In the genomic region with DNA sequence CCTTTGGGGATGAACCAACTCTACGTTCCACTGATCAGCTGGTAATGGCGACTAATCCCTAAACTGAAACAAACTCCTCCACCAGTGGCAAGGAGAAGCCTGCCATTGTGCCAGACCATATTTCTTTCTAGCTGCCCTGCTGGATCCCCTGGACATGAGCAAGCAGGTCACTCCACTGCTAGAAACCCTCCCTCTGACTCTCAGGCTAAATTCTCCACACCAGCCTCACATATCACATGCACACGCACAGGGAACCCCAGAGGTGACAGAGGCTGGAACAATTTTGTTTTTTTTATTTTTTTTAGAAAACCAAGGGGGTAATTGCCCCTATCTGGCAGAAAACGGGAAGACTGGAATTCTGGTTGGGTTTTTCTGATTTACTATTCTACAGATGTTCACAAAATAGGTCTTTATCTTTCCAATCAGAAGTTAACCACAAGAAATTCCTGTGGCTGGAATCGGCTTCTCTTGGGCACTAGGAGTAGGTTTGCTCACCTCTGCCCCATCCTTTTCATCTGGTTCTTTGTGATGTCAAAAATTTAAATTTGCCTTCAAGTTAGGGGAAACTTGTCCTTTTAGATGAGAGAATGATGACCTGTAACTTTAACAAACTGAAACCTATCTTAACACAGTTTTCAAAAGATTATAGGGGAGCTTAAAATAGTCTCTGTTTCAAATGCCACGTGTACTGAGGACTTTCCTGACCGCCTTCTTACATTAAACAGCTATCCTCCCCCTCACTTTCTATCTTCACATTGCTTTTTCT, we compare ENCODE assay signal across 13 cellular contexts.
DNase-seq lines count a peak whose midpoint lies in the region; ATAC-seq, FAIRE-seq and TF ChIP-seq lines count a peak whose summit lies in the region.
"Had no signal": no experiment of that assay in that cellular context is flagged by ENCODE, and none has a peak within 500 bp of the region (broad histone marks: within the 10 kb centered on the region; RNA-seq: fewer than 3 reads in every experiment).

No MANE protein-coding gene starts in this region.

- H3K27ac Mint-ChIP-seq in activated naive CD4-positive, alpha-beta T cell treated with anti-CD3 and anti-CD28 coated beads for 36 hours = peak overlapping the region; percentile 10
- H3K27ac Mint-ChIP-seq in stimulated activated naive B cell treated with anti-CD40 and anti-IgM and Interleukin-4, amounts not matched to agents 10 μg/mL and 1 μg/mL and 100 μg/mL, for 72 hours = no peak overlapping the region
- H3K27ac Mint-ChIP-seq: endodermal cell, nephron had no signal

- H3K79me2 ChIP-seq in K562 (ENCODE audit: control insufficient read depth, insufficient read depth, low read length) = no peaks in the 10 kb centered on the region

- intact Hi-C loops in activated naive CD4-positive, alpha-beta T cell treated with anti-CD3 and anti-CD28 coated beads for 36 hours (cut with micrococcal nuclease) = no loop called here
- intact Hi-C loops in K562 (cut with micrococcal nuclease) = no loop called here

- no peak overlapping the region for H2AFZ ChIP-seq in K562 (ENCODE audit: low read depth, low read length)

- in situ Hi-C loops in K562 (cut with MboI) = no loop called here

- no peak overlapping the region for H3K4me2 ChIP-seq in K562 (ENCODE audit: insufficient read depth, low read length)
- H3K4me2 ChIP-seq: A549 had no signal

- H3K27me3 Mint-ChIP-seq in activated naive CD4-positive, alpha-beta T cell treated with anti-CD3 and anti-CD28 coated beads for 36 hours (ENCODE audit: low read depth) = no peaks in the 10 kb centered on the region
- no peaks in the 10 kb centered on the region for H3K27me3 Mint-ChIP-seq in stimulated activated naive B cell treated with anti-CD40 and anti-IgM and Interleukin-4, amounts not matched to agents 10 μg/mL and 1 μg/mL and 100 μg/mL, for 72 hours

- H3K9me3 ChIP-seq in K562 (replicated peaks; ENCODE audit: control insufficient read depth, insufficient read depth, low read depth, low read length) = no peaks in the 10 kb centered on the region
- H3K9me3 ChIP-seq in gastroesophageal sphincter = peaks cover 0 to 10% (median 0%) of the 10 kb centered on the region in 3 donors
- H3K9me3 ChIP-seq: A549 had no signal

- peaks cover 14% of the 10 kb centered on the region for H3K36me3 Mint-ChIP-seq in activated naive CD4-positive, alpha-beta T cell treated with anti-CD3 and anti-CD28 coated beads for 36 hours (ENCODE audit: low read depth)
- peaks cover 26 to 39% of the 10 kb centered on the region in 2 donors for H3K36me3 Mint-ChIP-seq in stimulated activated naive B cell treated with anti-CD40 and anti-IgM and Interleukin-4, amounts not matched to agents 10 μg/mL and 1 μg/mL and 100 μg/mL, for 72 hours

- no peak for DNase-seq in activated naive CD4-positive, alpha-beta T cell treated with anti-CD3 and anti-CD28 coated beads for 36 hours
- DNase-seq in activated naive CD4-positive, alpha-beta T cell treated with Interleukin-2 at 50 U/mL for 16 hours = no peak
- DNase-seq in K562 (ENCODE audit: extremely low read depth in 1 of 4, low spot score in 3 of 4) = no peak
- DNase-seq in stimulated activated naive B cell treated with anti-CD40 and anti-IgM and Interleukin-4, amounts not matched to agents 10 μg/mL and 1 μg/mL and 100 μg/mL, for 72 hours = no peak
- DNase-seq in activated CD4-positive, CD25-positive, alpha-beta regulatory T cell (lab: John Stamatoyannopoulos, UW) = no peak
- DNase-seq: activated gamma-delta T cell, endodermal cell, NCI-H1092 treated with DMSO at 0.1 percent for 48 hours had no signal

- no peak for TF ChIP-seq CTCF in K562 (IDR thresholded peaks at IDR 0.05 in 2 of 3, conservative IDR thresholded peaks at IDR 0.05 in 1 of 3; ENCODE audit: insufficient read depth in 2 of 3, low read depth in 1 of 3, low read length in 3 of 3)
- no peak for TF ChIP-seq CTCF in gastroesophageal sphincter (IDR thresholded peaks at IDR 0.05)

- no TSS peak for BruUV-seq in K562 (replicated peaks; lab: Mats Ljungman, UMichigan)

- WGBS in K562 (ENCODE audit: insufficient coverage, low coverage, missing lambda C conversion rate) = under 1% methylated on average over 7 of the region's 7 CpGs
- 56 to 59% methylated on average over 6 of the region's 7 CpGs for WGBS in gastroesophageal sphincter (ENCODE audit: low coverage in 1 of 2), 2 donors

- peaks cover 17% of the 10 kb centered on the region for H3K4me1 Mint-ChIP-seq in activated naive CD4-positive, alpha-beta T cell treated with anti-CD3 and anti-CD28 coated beads for 36 hours (ENCODE audit: low read depth)
- peaks cover 15 to 28% of the 10 kb centered on the region in 2 donors for H3K4me1 Mint-ChIP-seq in stimulated activated naive B cell treated with anti-CD40 and anti-IgM and Interleukin-4, amounts not matched to agents 10 μg/mL and 1 μg/mL and 100 μg/mL, for 72 hours
- H3K4me1 Mint-ChIP-seq: endodermal cell had no signal

- peaks cover 4% of the 10 kb centered on the region for H3K9me3 Mint-ChIP-seq in activated naive CD4-positive, alpha-beta T cell treated with anti-CD3 and anti-CD28 coated beads for 36 hours
- H3K9me3 Mint-ChIP-seq in stimulated activated naive B cell treated with anti-CD40 and anti-IgM and Interleukin-4, amounts not matched to agents 10 μg/mL and 1 μg/mL and 100 μg/mL, for 72 hours = peaks cover 0 to 2% of the 10 kb centered on the region in 2 donors

- no peaks in the 10 kb centered on the region for H4K20me1 ChIP-seq in K562 (replicated peaks; ENCODE audit: control insufficient read depth, insufficient read depth, low read length)

- H3K9ac ChIP-seq in K562 (ENCODE audit: insufficient read depth in 1 of 2, low read depth in 2 of 2, low read length in 2 of 2) = no peak overlapping the region

- H3K4me1 ChIP-seq in K562 (replicated peaks in 1 of 2; ENCODE audit: control insufficient read depth in 2 of 2, insufficient read depth in 2 of 2, low read length in 2 of 2) (no peaks in the 10 kb centered on the region), gastroesophageal sphincter (peaks cover 0 to 13% (median 0%) of the 10 kb centered on the region in 3 donors)
- H3K4me1 ChIP-seq: A549 had no signal

- no peak overlapping the region for H3K4me3 Mint-ChIP-seq in activated naive CD4-positive, alpha-beta T cell treated with anti-CD3 and anti-CD28 coated beads for 36 hours
- H3K4me3 Mint-ChIP-seq in stimulated activated naive B cell treated with anti-CD40 and anti-IgM and Interleukin-4, amounts not matched to agents 10 μg/mL and 1 μg/mL and 100 μg/mL, for 72 hours = no peak overlapping the region
- H3K4me3 Mint-ChIP-seq: endodermal cell, nephron had no signal

- TF ChIP-seq RAD21 in K562 (CRISPR knock-in tag; conservative IDR thresholded peaks at IDR 0.05 in 1 of 2, IDR thresholded peaks at IDR 0.05 in 1 of 2) = no peak

- H3K27me3 ChIP-seq in K562 (ENCODE audit: control insufficient read depth in 2 of 2, insufficient read depth in 2 of 2, low read length in 2 of 2) (peaks cover 12 to 23% of the 10 kb centered on the region in 2 experiments; a peak in 4 of 5 replicates), gastroesophageal sphincter (no peaks in the 10 kb centered on the region)

- no peak for TF ChIP-seq EP300 in K562 (IDR thresholded peaks at IDR 0.05; ENCODE audit: low read length)
- TF ChIP-seq EP300 in gastroesophageal sphincter (IDR thresholded peaks at IDR 0.05) = no peak

- TF ChIP-seq POLR2A in K562 (conservative IDR thresholded peaks at IDR 0.05) (no peak), gastroesophageal sphincter (IDR thresholded peaks at IDR 0.05) (no peak)

- POLR2A ChIA-PET in K562 (lab: Yijun Ruan, JAX) = interaction anchor here (0.7 to 1.6 kb wide), 3 partner anchors 10 to 572 kb away, joined by 3 to 4 read pairs (median 3); no protein-coding TSS in a partner anchor

- FAIRE-seq in K562 (lab: Jason Lieb, UNC) = peak; percentile 52
- FAIRE-seq: A549 had no signal

- no peaks in the 10 kb centered on the region for H3K36me3 ChIP-seq in K562 (ENCODE audit: control insufficient read depth, insufficient read depth, low read length)
- H3K36me3 ChIP-seq in gastroesophageal sphincter = peaks cover 5 to 45% of the 10 kb centered on the region in 2 donors

- no peak overlapping the region for H3K4me3 ChIP-seq in K562
- no peak overlapping the region for H3K4me3 ChIP-seq in gastroesophageal sphincter
- H3K4me3 ChIP-seq: A549 had no signal

- H3K9me1 ChIP-seq in K562 (ENCODE audit: control insufficient read depth, insufficient read depth, low read length) = no peaks in the 10 kb centered on the region

- H3K27ac ChIP-seq in K562 (ENCODE audit: extremely low read depth, low read depth, low read length) (no peak overlapping the region), gastroesophageal sphincter (no peak overlapping the region)
- H3K27ac ChIP-seq: A549 had no signal

- ATAC-seq in HG03520 (IDR thresholded peaks at IDR 0.05; ENCODE audit: unreplicated experiment) (peak; percentile 55), K562 (no peak; the same call in 2 of the 3 replicates), GM19463 (IDR thresholded peaks at IDR 0.05; ENCODE audit: unreplicated experiment) (no peak), gastroesophageal sphincter (no peak)
- peak; percentile 60 to 75 for ATAC-seq in stimulated activated naive B cell treated with anti-CD40 and anti-IgM and Interleukin-4, amounts not matched to agents 10 μg/mL and 1 μg/mL and 100 μg/mL, for 72 hours (replicated peaks)
- ATAC-seq: A549 had no signal

- CTCF ChIA-PET in activated naive CD4-positive, alpha-beta T cell treated with anti-CD3 and anti-CD28 coated beads for 36 hours (lab: Charles Lee) = no interaction called here
- CTCF ChIA-PET in K562 (lab: Yijun Ruan, JAX; ENCODE audit: low intra/inter-chr PET ratio) = no interaction called here

TF ChIP-seq in K562, 482 proteins besides CTCF, POLR2A, EP300 and RAD21 (continues in another document):
- TF ChIP-seq, protein P1, sequence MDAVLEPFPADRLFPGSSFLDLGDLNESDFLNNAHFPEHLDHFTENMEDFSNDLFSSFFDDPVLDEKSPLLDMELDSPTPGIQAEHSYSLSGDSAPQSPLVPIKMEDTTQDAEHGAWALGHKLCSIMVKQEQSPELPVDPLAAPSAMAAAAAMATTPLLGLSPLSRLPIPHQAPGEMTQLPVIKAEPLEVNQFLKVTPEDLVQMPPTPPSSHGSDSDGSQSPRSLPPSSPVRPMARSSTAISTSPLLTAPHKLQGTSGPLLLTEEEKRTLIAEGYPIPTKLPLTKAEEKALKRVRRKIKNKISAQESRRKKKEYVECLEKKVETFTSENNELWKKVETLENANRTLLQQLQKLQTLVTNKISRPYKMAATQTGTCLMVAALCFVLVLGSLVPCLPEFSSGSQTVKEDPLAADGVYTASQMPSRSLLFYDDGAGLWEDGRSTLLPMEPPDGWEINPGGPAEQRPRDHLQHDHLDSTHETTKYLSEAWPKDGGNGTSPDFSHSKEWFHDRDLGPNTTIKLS (IDR thresholded peaks at IDR 0.05; ENCODE audit: borderline replicate concordance, low read depth) = no peak
- 0 out of 2 replicates have a peak, but pooled peaks have one; percentile 20 for TF ChIP-seq KDM2B (CRISPR knock-in tag; IDR thresholded peaks at IDR 0.05)
- no peak for TF ChIP-seq LCOR (CRISPR knock-in tag; IDR thresholded peaks at IDR 0.05)

Comparison
In these comparisons a context has a peak if more than half of its experiments do, and no peak if none do; other contexts are left out.
1. ATAC-seq: peak in HG03520 (single experiment) and stimulated activated naive B cell treated with anti-CD40 and anti-IgM and Interleukin-4, amounts not matched to agents 10 μg/mL and 1 μg/mL and 100 μg/mL, for 72 hours (2 of 2); none in K562 (single experiment), GM19463 (single experiment) and gastroesophageal sphincter (single experiment).